33 cellular contexts compared by ENCODE assay signal in genomic region chrX:66176134-66176533, GRCh38. TPM values are rescaled to one million over a fixed set of nuclear protein-coding genes. Genes with fewer than 3 reads are reported as not detected.
"Had no signal": no experiment of that assay in that cellular context is flagged by ENCODE, and none has a peak within 500 bp of the region (broad histone marks: within the 10 kb centered on the region; RNA-seq: fewer than 3 reads in every experiment).

No MANE protein-coding gene starts in this region.

- H3K4me2 ChIP-seq: hepatocyte had no signal

- H3K4me1 ChIP-seq: ascending aorta, breast epithelium, esophagus muscularis mucosa, gastroesophageal sphincter, heart right ventricle had no signal

- H3K27me3 ChIP-seq: ascending aorta, cardiac muscle cell, esophagus muscularis mucosa, gastroesophageal sphincter, hepatocyte had no signal

- DNase-seq: activated CD4-positive, alpha-beta memory T cell treated with anti-CD3 and anti-CD28 coated beads for 36 hours; activated CD4-positive, alpha-beta T cell treated with anti-CD3 and anti-CD28 coated beads for 36 hours; activated CD4-positive, alpha-beta T cell treated with anti-CD3 and anti-CD28 coated beads, Interleukin-2, amount 10 ng/mL, durations not matched to agents 24 days and 14 days; activated CD4-positive, CD25-positive, alpha-beta regulatory T cell; activated CD4-positive, CD25-positive, alpha-beta regulatory T cell treated with anti-CD3 and anti-CD28 coated beads, Interleukin-2, amount 50 U/mL, for 72 hours; activated CD8-positive, alpha-beta memory T cell treated with anti-CD3 and anti-CD28 coated beads, Interleukin-2, amount 10 ng/mL, durations not matched to agents 7 days and 5 days; activated CD8-positive, alpha-beta memory T cell treated with anti-CD3 and anti-CD28 coated beads, Interleukin-2, amount 50 U/mL, for 48 hours; activated CD8-positive, alpha-beta T cell treated with anti-CD3 and anti-CD28 coated beads, Interleukin-2, amount 10 ng/mL, durations not matched to agents 7 days and 5 days; activated gamma-delta T cell; activated naive CD4-positive, alpha-beta T cell; activated naive CD4-positive, alpha-beta T cell treated with anti-CD3 and anti-CD28 coated beads, Interleukin-2, amount 10 ng/mL, durations not matched to agents 7 days and 5 days; activated naive CD8-positive, alpha-beta T cell treated with anti-CD3 and anti-CD28 coated beads, Interleukin-2, amount 10 ng/mL, durations not matched to agents 7 days and 5 days; activated T-cell treated with anti-CD3 and anti-CD28 coated beads for 4 hours; activated T-cell treated with anti-CD3 and anti-CD28 coated beads, Interleukin-2, amount 50 U/mL, for 24 hours; activated T-cell treated with anti-CD3 and anti-CD28 coated beads, Interleukin-2, amount 50 U/mL, for 72 hours; central memory CD4-positive, alpha-beta T cell; cerebellar nuclear complex; dorsolateral prefrontal cortex; effector memory CD4-positive, alpha-beta T cell; endodermal cell; foreskin melanocyte; heart right ventricle; T-helper 17 cell; T1000 had no signal

- H2AFZ ChIP-seq: hepatocyte had no signal

- H3K36me3 ChIP-seq: breast epithelium, cardiac muscle cell had no signal

- H3K4me3 ChIP-seq: ascending aorta, breast epithelium, cardiac muscle cell, coronary artery, dorsolateral prefrontal cortex, esophagus muscularis mucosa, gastroesophageal sphincter, heart right ventricle, hepatocyte had no signal

- H3K27ac ChIP-seq: ascending aorta, breast epithelium, cardiac muscle cell, coronary artery, dorsolateral prefrontal cortex, esophagus muscularis mucosa, gastroesophageal sphincter, heart right ventricle, hepatocyte had no signal

- ATAC-seq: activated CD4-positive, alpha-beta T cell treated with anti-CD3 and anti-CD28 coated beads for 36 hours; activated CD8-positive, alpha-beta memory T cell treated with anti-CD3 and anti-CD28 coated beads, Interleukin-2, amount 10 ng/mL, durations not matched to agents 7 days and 5 days; activated CD8-positive, alpha-beta T cell treated with anti-CD3 and anti-CD28 coated beads, Interleukin-2, amount 10 ng/mL, durations not matched to agents 7 days and 5 days; activated naive CD4-positive, alpha-beta T cell treated with anti-CD3 and anti-CD28 coated beads, Interleukin-2, amount 50 U/mL, for 72 hours; activated T-cell treated with anti-CD3 and anti-CD28 coated beads, Interleukin-2, amount 50 U/mL, for 72 hours; gastroesophageal sphincter; heart right ventricle; T-helper 17 cell had no signal

RNA-seq across cellular contexts. Expression of gene HEPH, which starts 12.1 kb away (rescaled TPM):
- total RNA-seq: activated CD4-positive, alpha-beta memory T cell treated with anti-CD3 and anti-CD28 coated beads for 36 hours; activated CD4-positive, alpha-beta T cell treated with anti-CD3 and anti-CD28 coated beads for 36 hours; activated CD4-positive, alpha-beta T cell treated with anti-CD3 and anti-CD28 coated beads, Interleukin-2, amount 10 ng/mL, durations not matched to agents 24 days and 14 days; activated CD8-positive, alpha-beta memory T cell treated with anti-CD3 and anti-CD28 coated beads for 36 hours; activated CD8-positive, alpha-beta memory T cell treated with anti-CD3 and anti-CD28 coated beads, Interleukin-2, amount 10 ng/mL, durations not matched to agents 7 days and 5 days; activated CD8-positive, alpha-beta T cell treated with anti-CD3 and anti-CD28 coated beads, Interleukin-2, amount 10 ng/mL, durations not matched to agents 7 days and 5 days; activated naive CD8-positive, alpha-beta T cell treated with anti-CD3 and anti-CD28 coated beads, Interleukin-2, amount 10 ng/mL, durations not matched to agents 7 days and 5 days had no signal
